13 cellular contexts compared by ENCODE assay signal in the genomic region with DNA sequence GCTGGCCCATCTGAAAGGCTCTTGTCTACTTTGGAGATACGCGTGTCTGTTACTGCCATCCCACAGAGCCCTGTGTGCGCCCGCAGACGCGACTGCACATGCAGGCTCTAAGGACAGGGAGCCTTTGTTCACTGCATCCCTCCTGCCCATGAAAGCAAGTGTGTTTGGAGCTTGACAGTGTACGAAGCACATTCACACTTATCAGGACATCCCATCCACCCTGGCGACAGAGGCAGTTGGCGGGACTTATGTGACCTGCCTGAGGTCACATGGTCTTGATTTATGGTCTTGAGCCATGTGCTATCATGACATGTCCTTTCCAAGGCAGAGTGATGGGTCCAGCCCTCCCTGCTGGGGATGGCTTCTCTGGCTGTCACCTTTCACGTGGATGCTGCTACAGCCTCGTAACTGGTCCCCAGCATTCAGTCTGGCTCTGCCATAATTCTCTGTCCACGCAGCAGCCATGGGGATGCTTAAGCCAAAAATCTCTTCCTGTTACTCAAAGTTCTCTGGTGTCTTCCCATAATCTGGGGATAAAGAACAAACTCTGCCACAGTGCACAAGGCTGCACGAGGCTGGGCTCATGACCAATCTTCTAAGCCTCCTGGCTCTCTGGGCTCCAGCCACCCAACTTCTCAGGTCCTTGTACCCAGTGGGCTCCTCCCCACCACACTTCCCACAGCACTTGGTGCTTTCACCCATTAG. TPM values are rescaled to one million over a fixed set of nuclear protein-coding genes. Genes with fewer than 3 reads are reported as not detected.
A peak's percentile ranks its signal among the peaks of the same experiment; 100 is the strongest.
DNase-seq lines count a peak whose midpoint lies in the region; ATAC-seq and TF ChIP-seq lines count a peak whose summit lies in the region.
"Had no signal": no experiment of that assay in that cellular context is flagged by ENCODE, and none has a peak within 500 bp of the region (broad histone marks: within the 10 kb centered on the region; RNA-seq: fewer than 3 reads in every experiment).

No MANE protein-coding gene starts in this region.

- peaks cover 23% of the 10 kb centered on the region for H3K4me1 ChIP-seq in CD4-positive, CD25-positive, alpha-beta regulatory T cell (ENCODE audit: control insufficient read depth, insufficient read depth, low read length, poor library complexity, severe bottlenecking)
- H3K4me1 ChIP-seq in MM.1S (ENCODE audit: low read length) = peaks cover 46% of the 10 kb centered on the region
- H3K4me1 ChIP-seq in mucosa of descending colon (ENCODE audit: low read depth) = peaks cover 3% of the 10 kb centered on the region
- H3K4me1 ChIP-seq: breast epithelium had no signal

- intact Hi-C loops in mucosa of descending colon (cut with DNase I, micrococcal nuclease) = loop anchor here in 1 of 2 donors (10.0 kb wide), 1 partner anchor 245 kb away; no protein-coding TSS in a partner anchor

- peaks cover 46% of the 10 kb centered on the region for H3F3A ChIP-seq in MM.1S (ENCODE audit: insufficient read depth, low read length)

- no peak overlapping the region for H3K27ac ChIP-seq in CD4-positive, CD25-positive, alpha-beta regulatory T cell (ENCODE audit: insufficient read depth, low read length, poor library complexity, severe bottlenecking)
- H3K27ac ChIP-seq in MM.1S (ENCODE audit: low read length) = peak overlapping the region; percentile 95; the same call in 1 of the 2 replicates
- H3K27ac ChIP-seq: breast epithelium, KMS-11 had no signal

- TF ChIP-seq CTCF in MM.1S (IDR thresholded peaks at IDR 0.05; ENCODE audit: low read length) (no peak), mucosa of descending colon (IDR thresholded peaks at IDR 0.05) (no peak)

- POLR2A ChIA-PET in activated naive CD8-positive, alpha-beta T cell treated with anti-CD3 and anti-CD28 coated beads, Interleukin-2, amount 10 ng/mL, durations not matched to agents 7 days and 5 days (lab: Charles Lee) = no interaction called here

- H3K27ac Mint-ChIP-seq in CD4-positive, CD25-positive, alpha-beta regulatory T cell = peak overlapping the region in 2 of 3 donors; percentile 90 to 92
- H3K27ac Mint-ChIP-seq in activated naive CD8-positive, alpha-beta T cell treated with anti-CD3 and anti-CD28 coated beads, Interleukin-2, amount 10 ng/mL, durations not matched to agents 7 days and 5 days = peak overlapping the region; percentile 35
- H3K27ac Mint-ChIP-seq in naive B cell = peak overlapping the region in 4 of 6 donors; percentile 62 to 95 (median 82)

- no peak overlapping the region for H3K9ac ChIP-seq in MM.1S (ENCODE audit: low read length)
- H3K9ac ChIP-seq: KMS-11 had no signal

- H4K20me1 ChIP-seq in MM.1S (ENCODE audit: insufficient read depth, low read length) = no peaks in the 10 kb centered on the region

- peaks cover 8 to 50% (median 29%) of the 10 kb centered on the region in 4 donors for H3K4me1 Mint-ChIP-seq in CD4-positive, CD25-positive, alpha-beta regulatory T cell
- peaks cover 31% of the 10 kb centered on the region for H3K4me1 Mint-ChIP-seq in activated naive CD8-positive, alpha-beta T cell treated with anti-CD3 and anti-CD28 coated beads, Interleukin-2, amount 10 ng/mL, durations not matched to agents 7 days and 5 days
- peaks cover 52 to 82% (median 82%) of the 10 kb centered on the region in 3 donors for H3K4me1 Mint-ChIP-seq in naive B cell

- DNase-seq in CD4-positive, CD25-positive, alpha-beta regulatory T cell = no peak
- DNase-seq in MM.1S = no peak
- DNase-seq in activated naive CD8-positive, alpha-beta T cell treated with anti-CD3 and anti-CD28 coated beads, Interleukin-2, amount 10 ng/mL, durations not matched to agents 7 days and 5 days = no peak
- DNase-seq in naive B cell = no peak
- no peak for DNase-seq in NCI-H2196 treated with DMSO at 0.1 percent for 48 hours (lab: John Stamatoyannopoulos, UW; ENCODE audit: unreplicated experiment)
- no peak for DNase-seq in NOMO-1 (lab: John Stamatoyannopoulos, UW; ENCODE audit: unreplicated experiment in 2 of 2)
- DNase-seq in activated gamma-delta T cell (lab: John Stamatoyannopoulos, UW) = no peak
- no peak for DNase-seq in mucosa of descending colon
- DNase-seq: activated T-cell treated with anti-CD3 and anti-CD28 coated beads for 4 hours, NCI-H2081 treated with DMSO at 0.1 percent for 48 hours had no signal

- peaks cover 9% of the 10 kb centered on the region for H3K36me3 Mint-ChIP-seq in CD4-positive, CD25-positive, alpha-beta regulatory T cell
- peaks cover 9% of the 10 kb centered on the region for H3K36me3 Mint-ChIP-seq in activated naive CD8-positive, alpha-beta T cell treated with anti-CD3 and anti-CD28 coated beads, Interleukin-2, amount 10 ng/mL, durations not matched to agents 7 days and 5 days
- peaks cover 0 to 10% of the 10 kb centered on the region in 2 donors for H3K36me3 Mint-ChIP-seq in naive B cell

- no peaks in the 10 kb centered on the region for H3K27me3 ChIP-seq in CD4-positive, CD25-positive, alpha-beta regulatory T cell (ENCODE audit: control insufficient read depth, insufficient read depth, low read length)
- H3K27me3 ChIP-seq in MM.1S (replicated peaks; ENCODE audit: insufficient read depth, low read length) = no peaks in the 10 kb centered on the region
- H3K27me3 ChIP-seq: breast epithelium had no signal

- no peak overlapping the region for H3K4me3 Mint-ChIP-seq in CD4-positive, CD25-positive, alpha-beta regulatory T cell
- no peak overlapping the region for H3K4me3 Mint-ChIP-seq in activated naive CD8-positive, alpha-beta T cell treated with anti-CD3 and anti-CD28 coated beads, Interleukin-2, amount 10 ng/mL, durations not matched to agents 7 days and 5 days
- peak overlapping the region in 2 of 8 donors; percentile 4 to 25 for H3K4me3 Mint-ChIP-seq in naive B cell

- H3K4me3 ChIP-seq in CD4-positive, CD25-positive, alpha-beta regulatory T cell (ENCODE audit: low read depth, low read length) = no peak overlapping the region
- H3K4me3 ChIP-seq in MM.1S (ENCODE audit: low read length) (no peak overlapping the region), mucosa of descending colon (no peak overlapping the region)
- H3K4me3 ChIP-seq: breast epithelium had no signal

- H3K9me3 ChIP-seq in CD4-positive, CD25-positive, alpha-beta regulatory T cell (ENCODE audit: control insufficient read depth in 2 of 2, low read length in 2 of 2) = no peaks in the 10 kb centered on the region
- H3K9me3 ChIP-seq in MM.1S (replicated peaks; ENCODE audit: insufficient read depth, low read length) (no peaks in the 10 kb centered on the region), mucosa of descending colon (no peaks in the 10 kb centered on the region)
- H3K9me3 ChIP-seq: breast epithelium had no signal

- no peak overlapping the region for H3K4me2 ChIP-seq in MM.1S (ENCODE audit: low read depth, low read length)
- H3K4me2 ChIP-seq: KMS-11 had no signal

- no peaks in the 10 kb centered on the region for H3K27me3 Mint-ChIP-seq in CD4-positive, CD25-positive, alpha-beta regulatory T cell
- H3K27me3 Mint-ChIP-seq in activated naive CD8-positive, alpha-beta T cell treated with anti-CD3 and anti-CD28 coated beads, Interleukin-2, amount 10 ng/mL, durations not matched to agents 7 days and 5 days = no peaks in the 10 kb centered on the region
- no peaks in the 10 kb centered on the region for H3K27me3 Mint-ChIP-seq in naive B cell

- no peak overlapping the region for H2AFZ ChIP-seq in MM.1S (ENCODE audit: low read length)

- H3K36me3 ChIP-seq in CD4-positive, CD25-positive, alpha-beta regulatory T cell (ENCODE audit: control insufficient read depth, insufficient read depth, low read length) = peaks cover 15% of the 10 kb centered on the region
- H3K36me3 ChIP-seq in MM.1S (replicated peaks; ENCODE audit: insufficient read depth, low read length) (no peaks in the 10 kb centered on the region), mucosa of descending colon (ENCODE audit: low read depth) (no peaks in the 10 kb centered on the region)
- H3K36me3 ChIP-seq: breast epithelium had no signal

- peaks cover 0 to 3% (median 0%) of the 10 kb centered on the region in 7 donors for H3K9me3 Mint-ChIP-seq in CD4-positive, CD25-positive, alpha-beta regulatory T cell
- peaks cover 3% of the 10 kb centered on the region for H3K9me3 Mint-ChIP-seq in activated naive CD8-positive, alpha-beta T cell treated with anti-CD3 and anti-CD28 coated beads, Interleukin-2, amount 10 ng/mL, durations not matched to agents 7 days and 5 days
- peaks cover 0 to 4% (median 2%) of the 10 kb centered on the region in 7 donors for H3K9me3 Mint-ChIP-seq in naive B cell

- no peak for ATAC-seq in CD4-positive, CD25-positive, alpha-beta regulatory T cell (ENCODE audit: low read depth in 2 of 2)
- no peak for ATAC-seq in activated naive CD8-positive, alpha-beta T cell treated with anti-CD3 and anti-CD28 coated beads, Interleukin-2, amount 10 ng/mL, durations not matched to agents 7 days and 5 days (ENCODE audit: low read depth)
- no peak for ATAC-seq in naive B cell (ENCODE audit: low read depth in 2 of 2)
- ATAC-seq in mucosa of descending colon = no peak
- ATAC-seq: PC-3 had no signal

- no peaks in the 10 kb centered on the region for H3K9me2 ChIP-seq in MM.1S (replicated peaks; ENCODE audit: insufficient read depth, low read length)

- peaks cover 69% of the 10 kb centered on the region for H3K79me2 ChIP-seq in MM.1S (ENCODE audit: low read length)

RNA-seq across cellular contexts. Expression of gene FAM83D, which starts 36.3 kb away (rescaled TPM):
- total RNA-seq in CD4-positive, CD25-positive, alpha-beta regulatory T cell = 8.6 TPM
- 1 to 10 TPM in 2 of 4 donors, under 1 TPM in 2; 0.20 to 1.8 (median 1.1) TPM for polyA plus RNA-seq in CD4-positive, CD25-positive, alpha-beta regulatory T cell
- 10 to 100 TPM; 14.4 to 15.4 TPM for total RNA-seq in activated naive CD8-positive, alpha-beta T cell treated with anti-CD3 and anti-CD28 coated beads, Interleukin-2, amount 10 ng/mL, durations not matched to agents 7 days and 5 days
- under 1 TPM in 5 of 6 donors, not detected in 1; 0.12 to 0.56 (median 0.26) TPM for polyA plus RNA-seq in naive B cell (ENCODE audit: low read depth in 6 of 6)
- total RNA-seq in mucosa of descending colon = 10 to 100 TPM in 2 of 3 donors, 1 to 10 TPM in 1; 3.4 to 13.9 (median 13.1) TPM

Comparison
In these comparisons a context has a peak if more than half of its experiments do, and no peak if none do; other contexts are left out.
1. H3K27ac Mint-ChIP-seq: peak in every context shown above with its lines; median percentile 91 in CD4-positive, CD25-positive, alpha-beta regulatory T cell; 82 in naive B cell; 35 in activated naive CD8-positive, alpha-beta T cell treated with anti-CD3 and anti-CD28 coated beads, Interleukin-2, amount 10 ng/mL, durations not matched to agents 7 days and 5 days.